In the genomic region with DNA sequence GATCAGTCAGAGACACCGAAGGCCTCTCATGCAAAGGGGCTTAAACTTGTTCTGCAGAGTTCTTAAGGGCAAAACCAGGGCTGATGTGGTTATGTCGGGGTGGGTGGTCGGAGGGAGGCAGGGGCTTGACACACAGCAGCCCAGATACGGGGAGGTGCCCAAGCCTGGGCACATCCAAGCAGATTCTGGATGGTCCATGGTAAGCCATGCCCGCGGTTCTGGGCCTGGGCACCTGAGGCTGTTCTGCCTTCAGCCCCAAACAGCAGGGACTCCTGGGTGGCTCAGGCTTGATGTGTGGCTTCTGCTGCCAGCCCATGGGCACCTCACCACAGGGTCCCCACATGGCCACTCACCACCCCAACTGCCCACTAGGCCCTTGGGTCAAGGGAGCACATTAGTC, we compare ENCODE assay signal across 13 cellular contexts. TPM values are rescaled to one million over a fixed set of nuclear protein-coding genes. Genes with fewer than 3 reads are reported as not detected.
DNase-seq lines count a peak whose midpoint lies in the region; ATAC-seq and TF ChIP-seq lines count a peak whose summit lies in the region.
"Had no signal": no experiment of that assay in that cellular context is flagged by ENCODE, and none has a peak within 500 bp of the region (broad histone marks: within the 10 kb centered on the region; RNA-seq: fewer than 3 reads in every experiment).

No MANE protein-coding gene starts in this region.

- in situ Hi-C loops in gastrocnemius medialis (cut with MboI; ENCODE audit: low sequenced_read_pairs in 4 of 4) = no loop called here

- CTCF ChIA-PET in Caco-2 (lab: Charles Lee) = no interaction called here

- peaks cover 5% of the 10 kb centered on the region for H3K27me3 Mint-ChIP-seq in activated T-cell treated with anti-CD3 and anti-CD28 coated beads, Interleukin-2, amount 50 U/mL, for 24 hours
- H3K27me3 Mint-ChIP-seq in Caco-2 (ENCODE audit: insufficient read depth, unreplicated experiment) = no peaks in the 10 kb centered on the region

- no peaks in the 10 kb centered on the region for H3K4me1 Mint-ChIP-seq in activated T-cell treated with anti-CD3 and anti-CD28 coated beads, Interleukin-2, amount 50 U/mL, for 24 hours (ENCODE audit: low read depth)
- H3K4me1 Mint-ChIP-seq in Caco-2 (ENCODE audit: low read depth, unreplicated experiment) = peaks cover 2% of the 10 kb centered on the region
- H3K4me1 Mint-ChIP-seq: CD14-positive monocyte had no signal

- DNase-seq in activated T-cell treated with anti-CD3 and anti-CD28 coated beads, Interleukin-2, amount 50 U/mL, for 24 hours = peak; percentile 8
- no peak for DNase-seq in activated T-cell treated with anti-CD3 and anti-CD28 coated beads, Interleukin-2, amount 50 U/mL, for 48 hours
- DNase-seq in Peyer's patch (peak in 2 of 3 donors; percentile 29 to 37), islet precursor cell (peak; percentile 40), gastrocnemius medialis (no peak), prostate gland (ENCODE audit: low spot score) (no peak), Caco-2 (no peak), cerebellar nuclear complex (lab: John Stamatoyannopoulos, UW) (no peak)
- DNase-seq: CD8-positive, alpha-beta T cell; COR-L47 had no signal

- TF ChIP-seq POLR2A in Peyer's patch (IDR thresholded peaks at IDR 0.05) (no peak), gastrocnemius medialis (IDR thresholded peaks at IDR 0.05) (no peak), prostate gland (IDR thresholded peaks at IDR 0.05) (no peak)

- no TSS peak for BruUV-seq in Caco-2 (replicated peaks; lab: Mats Ljungman, UMichigan)

- no peaks in the 10 kb centered on the region for H3K27me3 ChIP-seq in Peyer's patch
- no peaks in the 10 kb centered on the region for H3K27me3 ChIP-seq in gastrocnemius medialis
- H3K27me3 ChIP-seq in prostate gland (replicated peaks; ENCODE audit: insufficient read depth) = no peaks in the 10 kb centered on the region
- H3K27me3 ChIP-seq in Caco-2 (replicated peaks; ENCODE audit: control insufficient read depth, insufficient read depth, low read length) = no peaks in the 10 kb centered on the region

- no peak overlapping the region for H3K27ac Mint-ChIP-seq in activated T-cell treated with anti-CD3 and anti-CD28 coated beads, Interleukin-2, amount 50 U/mL, for 24 hours
- H3K27ac Mint-ChIP-seq in Caco-2 (ENCODE audit: unreplicated experiment) = no peak overlapping the region
- H3K27ac Mint-ChIP-seq: CD8-positive, alpha-beta T cell had no signal

- H3K27ac ChIP-seq in Peyer's patch (no peak overlapping the region), gastrocnemius medialis (peak overlapping the region in 3 of 4 donors; percentile 72 to 94 (median 86)), prostate gland (no peak overlapping the region)
- H3K27ac ChIP-seq: 22Rv1 had no signal

- ATAC-seq in gastrocnemius medialis = no peak
- ATAC-seq: CD8-positive, alpha-beta T cell; HepG2 had no signal

- no peaks in the 10 kb centered on the region for H3K36me3 Mint-ChIP-seq in activated T-cell treated with anti-CD3 and anti-CD28 coated beads, Interleukin-2, amount 50 U/mL, for 24 hours (ENCODE audit: low read depth)
- peaks cover 11% of the 10 kb centered on the region for H3K36me3 Mint-ChIP-seq in Caco-2 (ENCODE audit: insufficient read depth, unreplicated experiment)
- H3K36me3 Mint-ChIP-seq: CD8-positive, alpha-beta T cell had no signal

- no peak for TF ChIP-seq CTCF in Peyer's patch (IDR thresholded peaks at IDR 0.05)
- no peak for TF ChIP-seq CTCF in gastrocnemius medialis (IDR thresholded peaks at IDR 0.05 in 4 of 5, conservative IDR thresholded peaks at IDR 0.05 in 1 of 5)
- no peak for TF ChIP-seq CTCF in prostate gland (IDR thresholded peaks at IDR 0.05)
- TF ChIP-seq CTCF in Caco-2 (IDR thresholded peaks at IDR 0.05; ENCODE audit: insufficient read depth in 1 of 2, low read depth in 1 of 2, low read length in 1 of 2, severe bottlenecking in 1 of 2, unreplicated experiment in 1 of 2) = no peak

- H3K4me3 ChIP-seq in Peyer's patch = no peak overlapping the region
- H3K4me3 ChIP-seq in gastrocnemius medialis = no peak overlapping the region
- no peak overlapping the region for H3K4me3 ChIP-seq in prostate gland
- no peak overlapping the region for H3K4me3 ChIP-seq in Caco-2 (ENCODE audit: low read depth, low read length)

- 79% methylated on average over 6 of the region's 6 CpGs for WGBS in prostate gland

- POLR2A ChIA-PET in Caco-2 (lab: Charles Lee) = no interaction called here

- H3K36me3 ChIP-seq in Peyer's patch (no peaks in the 10 kb centered on the region), gastrocnemius medialis (peaks cover 0 to 45% of the 10 kb centered on the region in 2 donors), prostate gland (no peaks in the 10 kb centered on the region), Caco-2 (ENCODE audit: control insufficient read depth, insufficient read depth, low read length) (no peaks in the 10 kb centered on the region)

- H3K9me3 ChIP-seq in Peyer's patch (no peaks in the 10 kb centered on the region), gastrocnemius medialis (no peaks in the 10 kb centered on the region), prostate gland (no peaks in the 10 kb centered on the region), Caco-2 (no peaks in the 10 kb centered on the region)

- no peak overlapping the region for H3K4me3 Mint-ChIP-seq in activated T-cell treated with anti-CD3 and anti-CD28 coated beads, Interleukin-2, amount 50 U/mL, for 24 hours
- no peak overlapping the region for H3K4me3 Mint-ChIP-seq in Caco-2 (ENCODE audit: unreplicated experiment)
- H3K4me3 Mint-ChIP-seq: CD14-positive monocyte; CD8-positive, alpha-beta T cell had no signal

- H3K4me1 ChIP-seq in Peyer's patch (no peaks in the 10 kb centered on the region), gastrocnemius medialis (peaks cover 22 to 23% of the 10 kb centered on the region in 2 donors), prostate gland (replicated peaks) (no peaks in the 10 kb centered on the region), Caco-2 (0 out of 2 replicates have a peak, but pooled peaks cover 5% of the 10 kb centered on the region)

- no peaks in the 10 kb centered on the region for H3K9me3 Mint-ChIP-seq in activated T-cell treated with anti-CD3 and anti-CD28 coated beads, Interleukin-2, amount 50 U/mL, for 24 hours
- no peaks in the 10 kb centered on the region for H3K9me3 Mint-ChIP-seq in Caco-2 (ENCODE audit: unreplicated experiment)
- H3K9me3 Mint-ChIP-seq: CD8-positive, alpha-beta T cell had no signal

- intact Hi-C loops in gastrocnemius medialis (cut with DNase I; ENCODE audit: low total_unique reads) (loop anchor here (1.0 kb wide), 1 partner anchor 8 kb away; no protein-coding TSS in a partner anchor), prostate gland (cut with DNase I) (no loop called here), Caco-2 (cut with micrococcal nuclease; ENCODE audit: unreplicated experiment) (no loop called here)

RNA-seq across cellular contexts. Expression of a gene that starts 27.3 kb away (rescaled TPM):
- total RNA-seq in Peyer's patch (10 to 100 TPM; 13.2 to 31.2 (median 20.5) TPM), gastrocnemius medialis (10 to 100 TPM; 10.1 to 21.7 (median 10.6) TPM), prostate gland (10 to 100 TPM; 15.3 to 25.1 TPM), Caco-2 (2022) (20.1 and 20.4 TPM in 2 replicates)
- total RNA-seq: CD8-positive, alpha-beta T cell had no signal

Comparison
In these comparisons a context has a peak if more than half of its experiments do, and no peak if none do; other contexts are left out.
1. DNase-seq: peak in activated T-cell treated with anti-CD3 and anti-CD28 coated beads, Interleukin-2, amount 50 U/mL, for 24 hours (single experiment), Peyer's patch (2 of 3) and islet precursor cell (single experiment); none in activated T-cell treated with anti-CD3 and anti-CD28 coated beads, Interleukin-2, amount 50 U/mL, for 48 hours (0 of 2), gastrocnemius medialis (0 of 2), prostate gland (single experiment), Caco-2 (0 of 2) and cerebellar nuclear complex (0 of 2).
2. H3K27ac ChIP-seq: peak in gastrocnemius medialis (3 of 4); none in Peyer's patch (0 of 4) and prostate gland (0 of 2).